ENCODE assay signal across 27 cellular contexts in genomic region chr4:21986312-21986711, GRCh38. TPM values are rescaled to one million over a fixed set of nuclear protein-coding genes. Genes with fewer than 3 reads are reported as not detected.
"Had no signal": no experiment of that assay in that cellular context is flagged by ENCODE, and none has a peak within 500 bp of the region (broad histone marks: within the 10 kb centered on the region; RNA-seq: fewer than 3 reads in every experiment).

No MANE protein-coding gene starts in this region.

- H3K36me3 Mint-ChIP-seq: mesothelial cell of epicardium; natural killer cell treated with Interleukin-12 subunit alpha and Interleukin-12 subunit beta and Interleukin-15 and Interleukin-18, amount 100 ng/mL, for 72 hours; neural progenitor cell; stimulated activated memory B cell treated with anti-CD40 and anti-IgM and Interleukin-4, amounts not matched to agents 10 μg/mL and 1 μg/mL and 100 μg/mL, for 72 hours had no signal

- DNase-seq: central memory CD4-positive, alpha-beta T cell; effector CD4-positive, alpha-beta T cell; endodermal cell; erythroblast; gastrocnemius medialis; heart right ventricle; islet precursor cell; nucleus accumbens; pancreas; psoas muscle; spleen; stimulated activated CD4-positive, alpha-beta T cell treated with anti-CD3 and anti-CD28 coated beads, Interleukin-15, amount 100 ng/mL, for 24 hours; stimulated activated CD4-positive, alpha-beta T cell treated with anti-CD3 and anti-CD28 coated beads, Interleukin-1b, Interleukin-23, amount 100 ng/mL, for 48 hours; stimulated activated CD4-positive, alpha-beta T cell treated with anti-CD3 and anti-CD28 coated beads, Interleukin-4, amount 100 ng/mL, for 24 hours; testis; upper lobe of right lung had no signal

- H3K27me3 Mint-ChIP-seq: dendritic cell treated with granulocyte-macrophage colony-stimulating factor and Interleukin-4, amounts not matched to agents 40 ng/mL and 50 ng/mL, for 4 days; natural killer cell treated with Interleukin-12 subunit alpha and Interleukin-12 subunit beta and Interleukin-15 and Interleukin-18, amount 100 ng/mL, for 72 hours; stimulated activated memory B cell treated with anti-CD40 and anti-IgM and Interleukin-4, amounts not matched to agents 10 μg/mL and 1 μg/mL and 100 μg/mL, for 72 hours; stimulated activated naive CD8-positive, alpha-beta T cell treated with anti-CD3 and anti-CD28 coated beads, Interleukin-15, Interleukin-2, amounts not matched to agents 100 ng/mL and 50 ng/mL, for 24 hours had no signal

- H3K9me3 Mint-ChIP-seq: dendritic cell treated with granulocyte-macrophage colony-stimulating factor and Interleukin-4, amounts not matched to agents 40 ng/mL and 50 ng/mL, for 4 days; endodermal cell; mesothelial cell of epicardium; neural progenitor cell; stimulated activated memory B cell treated with anti-CD40 and anti-IgM and Interleukin-4, amounts not matched to agents 10 μg/mL and 1 μg/mL and 100 μg/mL, for 72 hours had no signal

- H3K27me3 ChIP-seq: gastrocnemius medialis, heart right ventricle, neural progenitor cell, pancreas, spleen, testis, tibial nerve, upper lobe of right lung had no signal

- H3K9ac ChIP-seq: neural progenitor cell had no signal

- H3K27ac ChIP-seq: gastrocnemius medialis, heart right ventricle, neural progenitor cell, pancreas, psoas muscle, spleen, testis, tibial nerve, upper lobe of right lung had no signal

- H3K9me3 ChIP-seq: gastrocnemius medialis, pancreas, psoas muscle, testis, tibial nerve, upper lobe of right lung had no signal

- H3K4me2 ChIP-seq: neural progenitor cell had no signal

- H3K27ac Mint-ChIP-seq: dendritic cell treated with granulocyte-macrophage colony-stimulating factor and Interleukin-4, amounts not matched to agents 40 ng/mL and 50 ng/mL, for 4 days; endodermal cell; mesothelial cell of epicardium; natural killer cell treated with Interleukin-12 subunit alpha and Interleukin-12 subunit beta and Interleukin-15 and Interleukin-18, amount 100 ng/mL, for 72 hours; neural progenitor cell; stimulated activated memory B cell treated with anti-CD40 and anti-IgM and Interleukin-4, amounts not matched to agents 10 μg/mL and 1 μg/mL and 100 μg/mL, for 72 hours; stimulated activated naive CD8-positive, alpha-beta T cell treated with anti-CD3 and anti-CD28 coated beads, Interleukin-15, Interleukin-2, amounts not matched to agents 100 ng/mL and 50 ng/mL, for 24 hours had no signal

- H3K4me1 Mint-ChIP-seq: endodermal cell; mesothelial cell of epicardium; stimulated activated memory B cell treated with anti-CD40 and anti-IgM and Interleukin-4, amounts not matched to agents 10 μg/mL and 1 μg/mL and 100 μg/mL, for 72 hours had no signal

- H3K4me1 ChIP-seq: gastrocnemius medialis, heart right ventricle, neural progenitor cell, pancreas, psoas muscle, spleen, testis, tibial nerve, upper lobe of right lung had no signal

- H3K4me3 Mint-ChIP-seq: dendritic cell treated with granulocyte-macrophage colony-stimulating factor and Interleukin-4, amounts not matched to agents 40 ng/mL and 50 ng/mL, for 4 days; endodermal cell; mesothelial cell of epicardium; natural killer cell treated with Interleukin-12 subunit alpha and Interleukin-12 subunit beta and Interleukin-15 and Interleukin-18, amount 100 ng/mL, for 72 hours; neural progenitor cell; stimulated activated memory B cell treated with anti-CD40 and anti-IgM and Interleukin-4, amounts not matched to agents 10 μg/mL and 1 μg/mL and 100 μg/mL, for 72 hours; stimulated activated naive CD8-positive, alpha-beta T cell treated with anti-CD3 and anti-CD28 coated beads, Interleukin-15, Interleukin-2, amounts not matched to agents 100 ng/mL and 50 ng/mL, for 24 hours had no signal

- H3K4me3 ChIP-seq: gastrocnemius medialis, heart right ventricle, neural progenitor cell, pancreas, psoas muscle, spleen, testis, tibial nerve, upper lobe of right lung had no signal

- H2AFZ ChIP-seq: neural progenitor cell had no signal

- H3K36me3 ChIP-seq: gastrocnemius medialis, heart right ventricle, neural progenitor cell, pancreas, spleen, tibial nerve, upper lobe of right lung had no signal

RNA-seq across cellular contexts. Expression of gene KCNIP4, which starts 37.7 kb away (rescaled TPM):
- total RNA-seq: endodermal cell; endothelial cell of umbilical vein; gastrocnemius medialis; left lobe of liver; lower leg skin; natural killer cell treated with Interleukin-12 subunit alpha and Interleukin-12 subunit beta and Interleukin-15 and Interleukin-18, amount 100 ng/mL, for 72 hours; pancreas; psoas muscle; sciatic nerve; spleen; tibial nerve; upper lobe of right lung had no signal
- polyA plus RNA-seq: endothelial cell of umbilical vein, heart right ventricle, spleen had no signal
